Comparison of ENCODE assay signal across 8 cellular contexts in genomic region chr3:4302747-4303146, GRCh38. TPM values are rescaled to one million over a fixed set of nuclear protein-coding genes. Genes with fewer than 3 reads are reported as not detected.
A peak's percentile ranks its signal among the peaks of the same experiment; 100 is the strongest.
DNase-seq lines count a peak whose midpoint lies in the region; ATAC-seq, FAIRE-seq and TF ChIP-seq lines count a peak whose summit lies in the region.

No MANE protein-coding gene starts in this region.

- H3K4me3 ChIP-seq in Panc1 (ENCODE audit: low read depth in 2 of 2, low read length in 2 of 2) = peak overlapping the region; percentile 77 to 88
- H3K4me3 ChIP-seq in trophoblast cell (ENCODE audit: low read depth, low read length) = no peak overlapping the region

- DNase-seq in GM10248 (ENCODE audit: extremely low spot score) = peak; percentile 14
- no peak for DNase-seq in Panc1 (ENCODE audit: low read depth, low spot score)
- no peak for DNase-seq in epithelial cell of prostate (ENCODE audit: low read depth, low spot score)
- DNase-seq in trophoblast cell = no peak
- DNase-seq in frontal cortex (ENCODE audit: low spot score in 2 of 2) = no peak
- DNase-seq in NCI-H146 (lab: John Stamatoyannopoulos, UW) = no peak

- ATAC-seq in Panc1 (no peak), HG02759 (IDR thresholded peaks at IDR 0.05; ENCODE audit: unreplicated experiment) (no peak)
- no peak for ATAC-seq in activated CD4-positive, CD25-positive, alpha-beta regulatory T cell treated with anti-CD3 and anti-CD28 coated beads, Interleukin-2, amount 50 U/mL, for 24 hours

- no peak overlapping the region for H2BK12ac ChIP-seq in trophoblast cell (ENCODE audit: low read length)

- H4K91ac ChIP-seq in trophoblast cell (ENCODE audit: low read depth, low read length) = peak overlapping the region; percentile 46

- H3K4me2 ChIP-seq in trophoblast cell (ENCODE audit: low read length) = peak overlapping the region; percentile 79

- H3K4me1 ChIP-seq in Panc1 (ENCODE audit: control insufficient read depth, insufficient read depth, low read length) (peaks cover 8% of the 10 kb centered on the region; the same call in 1 of the 2 replicates), trophoblast cell (ENCODE audit: control insufficient read depth in 1 of 2, insufficient read depth in 2 of 2, low read length in 2 of 2) (peaks cover 6% of the 10 kb centered on the region in 2 experiments)

- H3K9me3 ChIP-seq in Panc1 (ENCODE audit: control insufficient read depth, insufficient read depth, low read depth, low read length) (no peaks in the 10 kb centered on the region), trophoblast cell (ENCODE audit: insufficient read depth, low read depth, low read length) (peaks cover 3% of the 10 kb centered on the region)

- H2BK120ac ChIP-seq in trophoblast cell (ENCODE audit: insufficient read depth, low read length, poor library complexity) = no peak overlapping the region

- no CpG with 5 or more reads among the region's 11 CpGs for WGBS in trophoblast cell (ENCODE audit: extremely low coverage, insufficient coverage, insufficient read length)

- H3K79me2 ChIP-seq in trophoblast cell (ENCODE audit: control insufficient read depth, insufficient read depth, low read length, poor library complexity) = peaks cover 6% of the 10 kb centered on the region

- no peak for FAIRE-seq in frontal cortex (lab: Jason Lieb, UNC)

- H3K9ac ChIP-seq in trophoblast cell (ENCODE audit: low read length) = peak overlapping the region; percentile 64

- POLR2A ChIA-PET in GM10248 (lab: Yijun Ruan, JAX) (no interaction called here), Panc1 (lab: Charles Lee) (no interaction called here)

- H3K27me3 ChIP-seq in Panc1 (ENCODE audit: control insufficient read depth, insufficient read depth, low read length) = no peaks in the 10 kb centered on the region; the same call in 1 of the 2 replicates
- no peaks in the 10 kb centered on the region for H3K27me3 ChIP-seq in trophoblast cell (ENCODE audit: insufficient read depth, low read length)

- H2AK5ac ChIP-seq in trophoblast cell (ENCODE audit: low read length) = no peak overlapping the region

- no peak overlapping the region for H2BK5ac ChIP-seq in trophoblast cell (ENCODE audit: low read depth, low read length, poor library complexity)

- H3K18ac ChIP-seq in trophoblast cell (ENCODE audit: low read length) = no peak overlapping the region

- H3K27ac ChIP-seq in Panc1 (ENCODE audit: low read length) (peak overlapping the region; percentile 92), epithelial cell of prostate (peak overlapping the region; percentile 62), trophoblast cell (ENCODE audit: low read depth, low read length) (no peak overlapping the region)

- intact Hi-C loops in Panc1 (cut with micrococcal nuclease; ENCODE audit: unreplicated experiment) = no loop called here

- no peaks in the 10 kb centered on the region for H3K36me3 ChIP-seq in Panc1 (ENCODE audit: control insufficient read depth, insufficient read depth, low read length)
- H3K36me3 ChIP-seq in trophoblast cell (ENCODE audit: control insufficient read depth in 1 of 2, insufficient read depth in 2 of 2, low read length in 2 of 2) = no peaks in the 10 kb centered on the region

- H4K12ac ChIP-seq in trophoblast cell (ENCODE audit: low read depth, low read length) = peak overlapping the region; percentile 49

- in situ Hi-C loops in Panc1 (cut with HindIII; ENCODE audit: low pct_unique_long_range_greater_than_20kb, low sequenced_read_pairs) = no loop called here

- H4K8ac ChIP-seq in trophoblast cell (ENCODE audit: low read depth, low read length) = peak overlapping the region; percentile 74

- TF ChIP-seq CTCF in GM10248 (IDR thresholded peaks at IDR 0.05; ENCODE audit: control extremely low read depth, extremely low read depth, low read depth, missing control alignments) = no peak
- TF ChIP-seq CTCF in Panc1 (IDR thresholded peaks at IDR 0.05) = no peak

- peak overlapping the region; percentile 68 for H2AFZ ChIP-seq in trophoblast cell (ENCODE audit: insufficient read depth, low read length, poor library complexity)

- H3K79me1 ChIP-seq in trophoblast cell (ENCODE audit: low read length) = peaks cover 10% of the 10 kb centered on the region

- H3K23ac ChIP-seq in trophoblast cell (ENCODE audit: low read length) = no peak overlapping the region

- BruUV-seq in Panc1 (replicated peaks; lab: Mats Ljungman, UMichigan) = no TSS peak

- CTCF ChIA-PET in GM10248 (lab: Yijun Ruan, JAX) = interaction anchor here (2.0 to 2.8 kb wide), 2 partner anchors 13 kb away, joined by 6 to 14 read pairs; no protein-coding TSS in a partner anchor
- CTCF ChIA-PET in Panc1 (lab: Charles Lee) = no interaction called here

- no peak overlapping the region for H3K4ac ChIP-seq in trophoblast cell (ENCODE audit: low read depth, low read length)

- H3K14ac ChIP-seq in trophoblast cell (ENCODE audit: low read length) = peak overlapping the region; percentile 23

RNA-seq across cellular contexts. Expression of gene SETMAR, which starts 0.4 kb away (rescaled TPM):
- total RNA-seq in Panc1 (2021; ENCODE audit: unreplicated experiment) (9.6 TPM), frontal cortex (47.7 TPM)
- 7.2 TPM for polyA plus RNA-seq in Panc1 (2012; ENCODE audit: insufficient read length)
- 14.2 and 15.0 TPM in 2 replicates for polyA plus RNA-seq in trophoblast cell (2013)
